8 cellular contexts compared by ENCODE assay signal in genomic region chr1:107091418-107091817, GRCh38.
"Had no signal": no experiment of that assay in that cellular context is flagged by ENCODE, and none has a peak within 500 bp of the region (broad histone marks: within the 10 kb centered on the region; RNA-seq: fewer than 3 reads in every experiment).

No MANE protein-coding gene starts in this region.

- FAIRE-seq: G401.6, GM12878, GM12891, GM12892, GM18507, GM19239 had no signal

- DNase-seq: GDM1, GF-D8 had no signal

- H3K4me3 ChIP-seq: GM12878 had no signal

- ATAC-seq: GM12878 had no signal
